8 cellular contexts compared by ENCODE assay signal in genomic region chr14:103593577-103593976, GRCh38. TPM values are rescaled to one million over a fixed set of nuclear protein-coding genes. Genes with fewer than 3 reads are reported as not detected.
A peak's percentile ranks its signal among the peaks of the same experiment; 100 is the strongest.
DNase-seq lines count a peak whose midpoint lies in the region; ATAC-seq, FAIRE-seq and TF ChIP-seq lines count a peak whose summit lies in the region.
"Had no signal": no experiment of that assay in that cellular context is flagged by ENCODE, and none has a peak within 500 bp of the region (broad histone marks: within the 10 kb centered on the region; RNA-seq: fewer than 3 reads in every experiment).

No MANE protein-coding gene starts in this region.

- no peaks in the 10 kb centered on the region for H3K27me3 ChIP-seq in pancreas
- H3K27me3 ChIP-seq: thyroid gland had no signal

- DNase-seq in GM19239 (ENCODE audit: insufficient read length, low spot score) (peak; percentile 77), RWPE1 (ENCODE audit: low spot score) (no peak), pancreas (no peak), cerebellum (ENCODE audit: low spot score) (no peak), NCI-H1417 treated with DMSO at 0.1 percent for 48 hours (lab: John Stamatoyannopoulos, UW) (no peak)
- no peak for DNase-seq in central memory CD4-positive, alpha-beta T cell
- DNase-seq: thyroid gland had no signal

- no peak for TF ChIP-seq CTCF in RWPE1 (conservative IDR thresholded peaks at IDR 0.05; ENCODE audit: low read depth)
- TF ChIP-seq CTCF in pancreas (IDR thresholded peaks at IDR 0.05), result no peak

- H3K36me3 ChIP-seq in pancreas, result peaks cover 0 to 11% (median 3%) of the 10 kb centered on the region in 3 donors
- H3K36me3 ChIP-seq: thyroid gland had no signal

- no peak overlapping the region for H3K4me3 ChIP-seq in pancreas
- H3K4me3 ChIP-seq: thyroid gland had no signal

- H3K27ac ChIP-seq in RWPE1 (peak overlapping the region; percentile 73), pancreas (peak overlapping the region; percentile 39 to 81 (median 70))
- H3K27ac ChIP-seq: thyroid gland had no signal

- CTCF ChIA-PET in RWPE1 (lab: Yijun Ruan, JAX), result interaction anchor here (0.6 to 0.9 kb wide), 3 partner anchors 17 to 74 kb away, joined by 3 to 6 read pairs (median 5); no protein-coding TSS in a partner anchor

- H3K9me3 ChIP-seq in pancreas, result no peaks in the 10 kb centered on the region
- H3K9me3 ChIP-seq: thyroid gland had no signal

- ATAC-seq in HG02642 (IDR thresholded peaks at IDR 0.05; ENCODE audit: poor library complexity, unreplicated experiment) (peak; percentile 84), pancreas (peak in 2 of 4 donors; percentile 38 to 42)

- H3K4me1 ChIP-seq in pancreas, result peaks cover 0 to 7% (median 3%) of the 10 kb centered on the region in 3 donors

- intact Hi-C loops in pancreas (cut with DNase I), result no loop called here

- POLR2A ChIA-PET in RWPE1 (lab: Yijun Ruan, JAX; ENCODE audit: low non-redundant PET), result no interaction called here

- FAIRE-seq in GM19239 (lab: Jason Lieb, UNC) (peak; percentile 96), pancreas (lab: Jason Lieb, UNC) (no peak)

- 71% methylated on average over 6 of the region's 6 CpGs for WGBS in pancreas, 2 donors

RNA-seq across cellular contexts. Expression of gene COA8, which starts 30.8 kb away (rescaled TPM):
- total RNA-seq in pancreas (10 to 100 TPM; 17.0 to 28.7 (median 23.9) TPM), cerebellum (23.4 TPM)
- 10 to 100 TPM; 28.0 to 31.7 TPM for polyA plus RNA-seq in pancreas

RNA-seq across cellular contexts. Expression of gene BAG5, which starts 31.1 kb away (rescaled TPM):
- total RNA-seq in pancreas (10 to 100 TPM in 3 of 6 donors, 1 to 10 TPM in 3; 6.4 to 13.4 (median 10.0) TPM), cerebellum (27.2 TPM)
- polyA plus RNA-seq in pancreas, result 1 to 10 TPM; 3.6 to 8.5 TPM

RNA-seq across cellular contexts. Expression of gene KLC1, which starts 35.4 kb away (rescaled TPM):
- total RNA-seq in pancreas (10 to 100 TPM; 36.1 to 81.0 (median 49.1) TPM), cerebellum (338 TPM)
- 10 to 100 TPM; 79.6 to 91.0 TPM for polyA plus RNA-seq in pancreas
